In the genomic region with DNA sequence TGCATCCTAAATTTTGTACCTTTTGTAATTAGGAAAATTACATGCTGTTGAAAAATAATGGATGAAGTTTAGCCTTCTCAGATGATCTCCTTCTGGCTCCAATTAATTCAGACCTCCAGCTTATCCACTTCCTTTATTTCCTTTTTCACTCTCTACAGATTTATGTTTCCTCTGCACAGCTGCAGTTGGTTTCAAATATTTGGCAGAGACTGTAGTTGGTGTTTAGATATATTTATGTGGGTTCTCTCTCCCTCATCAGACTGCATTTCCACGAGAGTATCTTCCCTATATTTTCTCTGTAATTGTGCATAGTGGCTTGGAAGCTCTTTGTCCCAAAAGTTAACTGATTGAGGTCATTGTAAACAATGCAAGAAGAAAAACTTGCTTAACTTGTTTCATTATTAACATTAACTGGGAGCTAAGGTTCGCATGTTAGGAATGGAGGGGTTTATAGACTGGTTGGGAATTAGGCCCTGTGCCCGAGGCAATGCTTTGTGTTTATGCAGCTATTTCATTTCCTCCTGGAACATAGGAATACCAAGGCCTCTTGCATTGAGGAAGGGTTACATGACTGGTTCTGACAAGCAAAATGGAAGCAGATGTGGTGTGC, we compare ENCODE assay signal across 1 cellular context.
TF ChIP-seq lines count a peak whose summit lies in the region.

No MANE protein-coding gene starts in this region.

TF ChIP-seq in IMR-90, 13 proteins besides CTCF, POLR2A, EP300 and RAD21:
- TF ChIP-seq MAFK (IDR thresholded peaks at IDR 0.05; ENCODE audit: low read depth, low read length) (no peak), NFE2L2 (IDR thresholded peaks at IDR 0.05; ENCODE audit: low read depth, low read length) (no peak), MAZ (IDR thresholded peaks at IDR 0.05; ENCODE audit: borderline replicate concordance, low read depth, low read length) (no peak), CEBPB (IDR thresholded peaks at IDR 0.05; ENCODE audit: low read depth, low read length) (no peak), CHD1 (IDR thresholded peaks at IDR 0.05; ENCODE audit: low read depth, low read length) (no peak)
- TF ChIP-seq, protein P1, sequence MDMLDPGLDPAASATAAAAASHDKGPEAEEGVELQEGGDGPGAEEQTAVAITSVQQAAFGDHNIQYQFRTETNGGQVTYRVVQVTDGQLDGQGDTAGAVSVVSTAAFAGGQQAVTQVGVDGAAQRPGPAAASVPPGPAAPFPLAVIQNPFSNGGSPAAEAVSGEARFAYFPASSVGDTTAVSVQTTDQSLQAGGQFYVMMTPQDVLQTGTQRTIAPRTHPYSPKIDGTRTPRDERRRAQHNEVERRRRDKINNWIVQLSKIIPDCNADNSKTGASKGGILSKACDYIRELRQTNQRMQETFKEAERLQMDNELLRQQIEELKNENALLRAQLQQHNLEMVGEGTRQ (IDR thresholded peaks at IDR 0.05; ENCODE audit: low read depth, low read length), result no peak
